ENCODE assay signal across 1 cellular context in the genomic region with DNA sequence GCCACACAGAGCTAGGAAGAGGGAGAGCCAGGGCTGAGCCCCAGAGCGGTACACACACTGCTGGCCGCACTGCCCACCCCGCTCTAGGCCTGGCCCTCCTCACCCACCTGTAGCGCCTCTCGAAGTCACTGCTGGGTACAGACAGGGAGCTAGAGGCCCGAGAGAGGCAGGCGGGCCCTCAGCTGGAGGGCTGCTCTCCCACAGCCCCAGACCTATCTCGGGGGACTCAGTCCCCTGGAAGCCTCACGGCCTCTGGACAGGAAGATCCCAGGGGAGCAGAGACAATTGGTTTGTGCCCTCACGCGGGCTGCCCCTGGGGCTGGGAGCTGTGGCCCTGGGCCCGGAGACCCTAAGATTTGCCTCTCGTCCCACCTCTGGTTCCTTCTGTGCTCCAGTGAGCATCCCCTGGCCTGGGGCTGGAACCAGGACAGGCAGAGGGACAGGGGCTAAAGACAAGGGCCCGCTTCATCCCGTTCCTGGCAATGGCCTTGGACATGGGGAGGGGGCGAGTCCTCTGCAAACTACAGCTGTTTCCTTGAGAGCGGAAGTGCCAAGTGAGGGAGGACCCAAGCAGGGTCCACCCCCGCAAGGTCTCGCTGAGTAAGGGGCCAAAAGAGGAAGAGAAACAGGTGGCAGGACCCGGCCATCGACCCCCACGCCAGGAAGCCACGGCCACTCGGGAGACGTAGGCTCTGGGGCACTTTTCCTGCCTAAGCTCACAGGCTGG.
A peak's percentile ranks its signal among the peaks of the same experiment; 100 is the strongest.
TF ChIP-seq lines count a peak whose summit lies in the region.

No MANE protein-coding gene starts in this region.

TF ChIP-seq in K562, 482 proteins besides CTCF, POLR2A, EP300 and RAD21:
- TF ChIP-seq SLC30A9 (CRISPR knock-in tag; IDR thresholded peaks at IDR 0.05): no peak
- TF ChIP-seq EGR1 (conservative IDR thresholded peaks at IDR 0.05): 0 out of 2 replicates have a peak, but pooled peaks have one; percentile 17
- TF ChIP-seq SPI1 (IDR thresholded peaks at IDR 0.05; ENCODE audit: borderline replicate concordance, low read depth, low read length): peak; percentile 63
